Comparison of ENCODE assay signal across 10 cellular contexts in the genomic region with DNA sequence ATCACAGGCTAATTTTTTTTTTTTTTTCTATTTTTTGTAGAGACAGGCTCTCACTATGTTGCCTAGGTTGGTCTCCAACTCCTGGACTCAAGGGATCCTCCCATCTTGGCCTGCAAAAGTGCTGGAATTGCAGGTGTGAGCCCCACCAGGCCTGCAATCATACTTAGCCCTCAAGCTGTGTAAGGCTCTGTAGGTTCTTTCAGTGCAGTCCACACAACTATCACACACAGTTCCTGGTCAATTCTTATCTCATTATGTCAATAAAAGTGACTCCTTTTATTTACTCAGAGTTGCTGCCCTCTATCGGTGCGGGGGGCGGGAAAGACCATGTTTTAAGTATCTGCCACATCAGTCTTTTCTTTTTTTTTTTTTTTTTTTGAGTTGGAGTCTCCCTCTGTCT. TPM values are rescaled to one million over a fixed set of nuclear protein-coding genes. Genes with fewer than 3 reads are reported as not detected.
A peak's percentile ranks its signal among the peaks of the same experiment; 100 is the strongest.
DNase-seq lines count a peak whose midpoint lies in the region; ATAC-seq and TF ChIP-seq lines count a peak whose summit lies in the region.
"Had no signal": no experiment of that assay in that cellular context is flagged by ENCODE, and none has a peak within 500 bp of the region (broad histone marks: within the 10 kb centered on the region; RNA-seq: fewer than 3 reads in every experiment).

No MANE protein-coding gene starts in this region.

- H3K4me1 ChIP-seq in HUES48 (ENCODE audit: control insufficient read depth, insufficient read depth, low read length), result peaks cover 29% of the 10 kb centered on the region

- H3K9me3 ChIP-seq in HUES48 (ENCODE audit: control insufficient read depth, insufficient read depth, low read length), result no peaks in the 10 kb centered on the region
- H3K9me3 ChIP-seq: neutrophil had no signal

- ATAC-seq in GM21717 (IDR thresholded peaks at IDR 0.05; ENCODE audit: unreplicated experiment) (no peak), HG03442 (IDR thresholded peaks at IDR 0.05; ENCODE audit: unreplicated experiment) (no peak)

- peak overlapping the region; percentile 97 for H3K27ac ChIP-seq in HUES48 (ENCODE audit: low read depth, low read length)
- H3K27ac ChIP-seq: neutrophil, SK-N-MC had no signal

- peak; percentile 23 for DNase-seq in DMS53 treated with DMSO at 0.1 percent for 48 hours (lab: John Stamatoyannopoulos, UW; ENCODE audit: unreplicated experiment)
- peak; percentile 21 for DNase-seq in UCSD-AML1 (lab: John Stamatoyannopoulos, UW; ENCODE audit: unreplicated experiment)
- DNase-seq in kidney epithelial cell (ENCODE audit: low read depth), result no peak
- DNase-seq in NCI-H187 treated with DMSO at 0.1 percent for 48 hours (lab: John Stamatoyannopoulos, UW), result no peak
- DNase-seq in KG1 (lab: John Stamatoyannopoulos, UW), result no peak

- H3K36me3 ChIP-seq in HUES48 (ENCODE audit: control insufficient read depth, insufficient read depth, low read length), result no peaks in the 10 kb centered on the region
- H3K36me3 ChIP-seq in kidney epithelial cell (ENCODE audit: control insufficient read depth, insufficient read depth, low read length), result no peaks in the 10 kb centered on the region
- H3K36me3 ChIP-seq: neutrophil had no signal

- H3K4me3 ChIP-seq in HUES48 (ENCODE audit: low read depth, low read length), result no peak overlapping the region
- H3K4me3 ChIP-seq in kidney epithelial cell (ENCODE audit: low read depth, low read length), result no peak overlapping the region
- H3K4me3 ChIP-seq: SK-N-MC had no signal

- peak; percentile 53 for TF ChIP-seq CTCF in kidney epithelial cell (IDR thresholded peaks at IDR 0.05; ENCODE audit: insufficient read depth, low read length, poor library complexity, severe bottlenecking)

- H3K27me3 ChIP-seq in HUES48 (ENCODE audit: control insufficient read depth, insufficient read depth, low read length), result no peaks in the 10 kb centered on the region
- H3K27me3 ChIP-seq in kidney epithelial cell (ENCODE audit: control insufficient read depth, insufficient read depth, low read length), result no peaks in the 10 kb centered on the region
- H3K27me3 ChIP-seq: neutrophil had no signal

- H3K9ac ChIP-seq in HUES48 (ENCODE audit: low read depth, low read length), result peak overlapping the region; percentile 78

RNA-seq across cellular contexts. Expression of a gene that starts 29.0 kb away (rescaled TPM):
- 19.0 and 21.7 TPM in 2 replicates for total RNA-seq in kidney epithelial cell

RNA-seq across cellular contexts. Expression of a gene that starts 34.3 kb away (rescaled TPM):
- not detected in 2 replicates for total RNA-seq in kidney epithelial cell

Comparison
In these comparisons a context has a peak if more than half of its experiments do, and no peak if none do; other contexts are left out.
1. DNase-seq: peak in DMS53 treated with DMSO at 0.1 percent for 48 hours (single experiment) and UCSD-AML1 (single experiment); none in kidney epithelial cell (single experiment), NCI-H187 treated with DMSO at 0.1 percent for 48 hours (single experiment) and KG1 (single experiment).